10 cellular contexts compared by ENCODE assay signal in the genomic region with DNA sequence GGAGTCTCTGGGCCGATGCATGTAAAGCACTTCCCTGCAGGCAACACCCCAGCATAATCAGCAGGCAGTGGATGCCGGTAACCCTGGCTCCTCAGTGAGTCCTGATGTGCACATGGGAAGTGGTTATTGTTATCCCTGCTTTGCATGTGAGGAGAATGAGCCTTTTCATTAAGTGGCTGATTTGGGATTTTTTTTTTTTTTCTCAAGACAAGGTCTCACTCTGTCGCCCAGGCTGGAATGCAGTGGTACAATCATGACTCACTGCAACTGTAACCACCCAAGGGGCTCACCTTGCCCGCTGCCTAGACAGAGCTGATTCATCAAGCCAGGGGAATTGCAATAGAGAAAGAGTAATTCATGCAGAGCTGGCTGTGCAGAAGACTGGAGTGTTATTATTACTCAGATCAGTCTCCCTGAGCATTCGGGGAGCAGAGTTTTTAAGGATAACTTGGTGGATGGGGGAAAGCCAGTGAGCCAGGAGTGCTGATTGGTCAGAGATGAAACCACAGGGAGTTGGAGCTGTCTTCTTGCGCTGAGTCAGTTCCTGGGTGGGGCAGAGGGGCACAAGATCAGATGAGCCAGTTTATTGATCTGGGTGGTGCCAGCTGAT.
DNase-seq lines count a peak whose midpoint lies in the region; ATAC-seq and TF ChIP-seq lines count a peak whose summit lies in the region.
"Had no signal": no experiment of that assay in that cellular context is flagged by ENCODE, and none has a peak within 500 bp of the region (broad histone marks: within the 10 kb centered on the region; RNA-seq: fewer than 3 reads in every experiment).

No MANE protein-coding gene starts in this region.

- ATAC-seq in GM18858 (IDR thresholded peaks at IDR 0.05; ENCODE audit: unreplicated experiment) (no peak), HG03196 (IDR thresholded peaks at IDR 0.05; ENCODE audit: unreplicated experiment) (no peak)

- H4K20me1 ChIP-seq in BLaER1 treated with 17β-estradiol and CSF1 and Interleukin-3, amounts not matched to agents 10 nM and 100 nM: no peaks in the 10 kb centered on the region

- no peaks in the 10 kb centered on the region for H3K9me3 ChIP-seq in BLaER1 treated with 17β-estradiol and CSF1 and Interleukin-3, amounts not matched to agents 10 nM and 100 nM (replicated peaks in 1 of 11)

- in situ Hi-C loops in astrocyte of the spinal cord (cut with HindIII; ENCODE audit: low sequenced_read_pairs): no loop called here

- no peaks in the 10 kb centered on the region for H3K36me3 ChIP-seq in BLaER1 treated with 17β-estradiol and CSF1 and Interleukin-3, amounts not matched to agents 10 nM and 100 nM

- TF ChIP-seq CTCF in astrocyte of the spinal cord (IDR thresholded peaks at IDR 0.05; ENCODE audit: low read depth, low read length): no peak

- no peak overlapping the region for H3K9ac ChIP-seq in BLaER1 treated with 17β-estradiol and CSF1 and Interleukin-3, amounts not matched to agents 10 nM and 100 nM
- H3K9ac ChIP-seq: parathyroid adenoma had no signal

- DNase-seq in LHCN-M2 (ENCODE audit: low read depth): peak; percentile 94
- peak; percentile 32 for DNase-seq in astrocyte of the spinal cord (ENCODE audit: low read depth, low spot score)
- peak; percentile 40 for DNase-seq in left kidney (ENCODE audit: low read depth, low spot score)
- no peak for DNase-seq in NCI-H146 (lab: John Stamatoyannopoulos, UW)
- no peak for DNase-seq in NCI-H128 (lab: John Stamatoyannopoulos, UW; ENCODE audit: unreplicated experiment)
- DNase-seq: KG1 had no signal

- peak overlapping the region in 1 of 11 experiments; percentile 15; a peak in 2 of 22 replicates for H3K27ac ChIP-seq in BLaER1 treated with 17β-estradiol and CSF1 and Interleukin-3, amounts not matched to agents 10 nM and 100 nM
- H3K27ac ChIP-seq: parathyroid adenoma had no signal

- peak overlapping the region in 8 of 11 experiments; percentile 24 to 72 (median 50); a peak in 13 of 22 replicates for H3K4me2 ChIP-seq in BLaER1 treated with 17β-estradiol and CSF1 and Interleukin-3, amounts not matched to agents 10 nM and 100 nM

- H3K4me3 ChIP-seq in BLaER1 treated with 17β-estradiol and CSF1 and Interleukin-3, amounts not matched to agents 10 nM and 100 nM: no peak overlapping the region
- no peak overlapping the region for H3K4me3 ChIP-seq in astrocyte of the spinal cord (ENCODE audit: low read depth, low read length)

- H3K4me1 ChIP-seq in BLaER1 treated with 17β-estradiol and CSF1 and Interleukin-3, amounts not matched to agents 10 nM and 100 nM: peaks cover 0 to 46% (median 13%) of the 10 kb centered on the region in 10 experiments; a peak in 13 of 20 replicates
- H3K4me1 ChIP-seq: parathyroid adenoma had no signal

- no peaks in the 10 kb centered on the region for H3K27me3 ChIP-seq in BLaER1 treated with 17β-estradiol and CSF1 and Interleukin-3, amounts not matched to agents 10 nM and 100 nM

Comparison
In these comparisons a context has a peak if more than half of its experiments do, and no peak if none do; other contexts are left out.
1. DNase-seq: peak in LHCN-M2 (single experiment), astrocyte of the spinal cord (single experiment) and left kidney (single experiment); none in NCI-H146 (single experiment) and NCI-H128 (single experiment).